20 cellular contexts compared by ENCODE assay signal in genomic region chr6:163290545-163291274, GRCh38.
DNase-seq lines count a peak whose midpoint lies in the region; ATAC-seq, FAIRE-seq and TF ChIP-seq lines count a peak whose summit lies in the region.
"Had no signal": no experiment of that assay in that cellular context is flagged by ENCODE, and none has a peak within 500 bp of the region (broad histone marks: within the 10 kb centered on the region; RNA-seq: fewer than 3 reads in every experiment).

No MANE protein-coding gene starts in this region.

- CTCF ChIA-PET in K562 (lab: Yijun Ruan, JAX; ENCODE audit: low intra/inter-chr PET ratio): interaction anchor here (0.6 kb wide), 1 partner anchor 23 kb away, joined by 3 read pairs; no protein-coding TSS in a partner anchor

- H2AK5ac ChIP-seq in mesendoderm (ENCODE audit: low read length): no peak overlapping the region

- no peak overlapping the region for H3K56ac ChIP-seq in mesendoderm (ENCODE audit: low read length)

- H2BK15ac ChIP-seq in mesendoderm (replicated peaks; ENCODE audit: low read depth): no peak overlapping the region

- no peak overlapping the region for H4K8ac ChIP-seq in mesendoderm (ENCODE audit: low read depth, low read length)

- POLR2A ChIA-PET in K562 (lab: Yijun Ruan, JAX): interaction anchor here (0.8 kb wide), 1 partner anchor 8 kb away, joined by 3 read pairs; no protein-coding TSS in a partner anchor

- H3K4me3 ChIP-seq in heart right ventricle (no peak overlapping the region), GM23338 (no peak overlapping the region), K562 (no peak overlapping the region), gastrocnemius medialis (peak overlapping the region in 3 of 4 donors; percentile 16 to 19 (median 17)), mesendoderm (ENCODE audit: low read length) (no peak overlapping the region), brain microvascular endothelial cell (ENCODE audit: low read depth, low read length) (no peak overlapping the region), tibial nerve (no peak overlapping the region)

- no peak overlapping the region for H2BK120ac ChIP-seq in mesendoderm (ENCODE audit: low read depth, low read length)

- no TSS peak for BruUV-seq in K562 (replicated peaks; lab: Mats Ljungman, UMichigan)

- H3F3A ChIP-seq in GM23338 (replicated peaks; ENCODE audit: low read depth): no peaks in the 10 kb centered on the region

- WGBS in heart right ventricle, 2 donors: 90 to 93% methylated on average over 22 of the region's 22 CpGs
- WGBS in K562 (ENCODE audit: insufficient coverage, low coverage, missing lambda C conversion rate): 1% methylated on average over 22 of the region's 22 CpGs
- WGBS in mesendoderm (ENCODE audit: extremely low coverage, insufficient coverage, low lambda C conversion rate): no CpG with 5 or more reads among the region's 22 CpGs
- 88 to 91% methylated on average over 22 of the region's 22 CpGs for WGBS in tibial nerve, 2 donors

- H4K20me1 ChIP-seq in GM23338 (replicated peaks; ENCODE audit: insufficient read depth) (no peaks in the 10 kb centered on the region), K562 (replicated peaks; ENCODE audit: control insufficient read depth, insufficient read depth, low read length) (no peaks in the 10 kb centered on the region)

- no peaks in the 10 kb centered on the region for H3K9me3 ChIP-seq in heart right ventricle
- no peaks in the 10 kb centered on the region for H3K9me3 ChIP-seq in K562 (replicated peaks; ENCODE audit: control insufficient read depth, insufficient read depth, low read depth, low read length)
- H3K9me3 ChIP-seq in gastrocnemius medialis: no peaks in the 10 kb centered on the region
- H3K9me3 ChIP-seq in tibial nerve: no peaks in the 10 kb centered on the region

- H3K36me3 Mint-ChIP-seq in GM23338 (ENCODE audit: low read depth): no peaks in the 10 kb centered on the region
- H3K36me3 Mint-ChIP-seq: CD4-positive, alpha-beta memory T cell had no signal

- H2AFZ ChIP-seq in GM23338 (peak overlapping the region; percentile 23; the same call in 1 of the 2 replicates), K562 (ENCODE audit: low read depth, low read length) (no peak overlapping the region)

- no peak overlapping the region for H3K4me3 Mint-ChIP-seq in GM23338
- H3K4me3 Mint-ChIP-seq: CD4-positive, alpha-beta memory T cell had no signal

- H3K79me1 ChIP-seq in mesendoderm (ENCODE audit: low read length): no peaks in the 10 kb centered on the region

- H3K18ac ChIP-seq in mesendoderm (ENCODE audit: low read length): no peak overlapping the region

- H3K36me3 ChIP-seq in heart right ventricle (no peaks in the 10 kb centered on the region), GM23338 (ENCODE audit: insufficient read depth) (no peaks in the 10 kb centered on the region), K562 (ENCODE audit: control insufficient read depth, insufficient read depth, low read length) (no peaks in the 10 kb centered on the region), gastrocnemius medialis (no peaks in the 10 kb centered on the region), mesendoderm (ENCODE audit: control insufficient read depth, insufficient read depth, low read length) (no peaks in the 10 kb centered on the region), brain microvascular endothelial cell (replicated peaks) (no peaks in the 10 kb centered on the region), tibial nerve (no peaks in the 10 kb centered on the region)

- H3K4ac ChIP-seq in mesendoderm (ENCODE audit: low read depth, low read length): no peak overlapping the region

- H3K4me2 ChIP-seq in GM23338 (no peak overlapping the region), K562 (ENCODE audit: insufficient read depth, low read length) (no peak overlapping the region), mesendoderm (ENCODE audit: low read length) (no peak overlapping the region)

- 0 out of 3 replicates have a peak, but pooled peaks cover 1% of the 10 kb centered on the region for H3K4me1 Mint-ChIP-seq in GM23338
- H3K4me1 Mint-ChIP-seq: CD4-positive, alpha-beta memory T cell had no signal

- H3K9me1 ChIP-seq in K562 (ENCODE audit: control insufficient read depth, insufficient read depth, low read length): no peaks in the 10 kb centered on the region

- TF ChIP-seq POLR2A in K562 (conservative IDR thresholded peaks at IDR 0.05) (no peak), gastrocnemius medialis (IDR thresholded peaks at IDR 0.05) (no peak), tibial nerve (IDR thresholded peaks at IDR 0.05) (no peak)

- in situ Hi-C loops in K562 (cut with MboI) (no loop called here), gastrocnemius medialis (cut with MboI; ENCODE audit: low sequenced_read_pairs in 4 of 4) (no loop called here), brain microvascular endothelial cell (cut with HindIII; ENCODE audit: low pct_ligation_motif_present, low sequenced_read_pairs) (no loop called here)

- H3K9ac ChIP-seq in K562 (ENCODE audit: insufficient read depth in 1 of 2, low read depth in 2 of 2, low read length in 2 of 2) (no peak overlapping the region), mesendoderm (ENCODE audit: low read length) (no peak overlapping the region)

- DNase-seq in heart right ventricle: no peak
- DNase-seq in left ventricle myocardium superior: no peak
- DNase-seq in GM23338 (ENCODE audit: low spot score): no peak
- DNase-seq in K562 (ENCODE audit: extremely low read depth in 1 of 4, low spot score in 3 of 4): no peak
- peak in 1 of 2 donors; percentile 74 for DNase-seq in gastrocnemius medialis
- DNase-seq in mesendoderm: no peak
- DNase-seq in brain microvascular endothelial cell: no peak
- no peak for DNase-seq in tibial nerve (ENCODE audit: low spot score in 2 of 2)
- DNase-seq: C1 segment of cervical spinal cord; Calu3; CD4-positive, alpha-beta memory T cell; COR-L47; DMS53; DMS79 treated with DMSO at 0.1 percent for 48 hours; GF-D8; H7; HCEC 1CT had no signal

- no peak overlapping the region for H2BK5ac ChIP-seq in mesendoderm (ENCODE audit: low read length)

- H3K9me2 ChIP-seq in GM23338 (ENCODE audit: insufficient read depth): no peaks in the 10 kb centered on the region

- peaks cover 0 to 29% (median 3%) of the 10 kb centered on the region in 9 donors for H3K4me1 ChIP-seq in heart right ventricle
- H3K4me1 ChIP-seq in GM23338 (ENCODE audit: insufficient read depth): no peaks in the 10 kb centered on the region
- peaks cover 0 to 3% of the 10 kb centered on the region in 2 experiments; a peak in 1 of 5 replicates for H3K4me1 ChIP-seq in K562 (replicated peaks in 1 of 2; ENCODE audit: control insufficient read depth in 2 of 2, insufficient read depth in 2 of 2, low read length in 2 of 2)
- H3K4me1 ChIP-seq in gastrocnemius medialis: peaks cover 9 to 13% of the 10 kb centered on the region in 2 donors
- H3K4me1 ChIP-seq in mesendoderm (ENCODE audit: control insufficient read depth, low read depth, low read length): no peaks in the 10 kb centered on the region
- H3K4me1 ChIP-seq in tibial nerve: no peaks in the 10 kb centered on the region

- TF ChIP-seq EP300 in K562 (IDR thresholded peaks at IDR 0.05; ENCODE audit: low read length): no peak
- TF ChIP-seq EP300 in tibial nerve (IDR thresholded peaks at IDR 0.05): no peak

- H4K5ac ChIP-seq in mesendoderm (ENCODE audit: low read length): no peak overlapping the region

- H3K79me2 ChIP-seq in GM23338 (replicated peaks; ENCODE audit: insufficient read depth): no peaks in the 10 kb centered on the region
- no peaks in the 10 kb centered on the region for H3K79me2 ChIP-seq in K562 (ENCODE audit: control insufficient read depth, insufficient read depth, low read length)
- H3K79me2 ChIP-seq in mesendoderm (ENCODE audit: control insufficient read depth, insufficient read depth, low read length): no peaks in the 10 kb centered on the region

- H3K27me3 ChIP-seq in heart right ventricle: no peaks in the 10 kb centered on the region
- H3K27me3 ChIP-seq in GM23338 (ENCODE audit: insufficient read depth): no peaks in the 10 kb centered on the region
- H3K27me3 ChIP-seq in K562 (ENCODE audit: control insufficient read depth in 2 of 2, insufficient read depth in 2 of 2, low read length in 2 of 2): peaks cover 44 to 57% of the 10 kb centered on the region in 2 experiments
- no peaks in the 10 kb centered on the region for H3K27me3 ChIP-seq in gastrocnemius medialis
- H3K27me3 ChIP-seq in mesendoderm (ENCODE audit: insufficient read depth, low read length, poor library complexity): no peaks in the 10 kb centered on the region
- no peaks in the 10 kb centered on the region for H3K27me3 ChIP-seq in brain microvascular endothelial cell (replicated peaks)
- H3K27me3 ChIP-seq in tibial nerve: no peaks in the 10 kb centered on the region

- FAIRE-seq in K562 (lab: Jason Lieb, UNC): no peak
- FAIRE-seq: GM12891, GM18507, H1 had no signal

- intact Hi-C loops in heart right ventricle (cut with DNase I): loop anchor here in 2 of 10 donors (10.0 kb wide), 2 partner anchors 76 to 124 kb away; partner anchors contain the start of gene QKI (in 1 of the 2)
- intact Hi-C loops in left ventricle myocardium superior (cut with micrococcal nuclease): no loop called here
- intact Hi-C loops in K562 (cut with micrococcal nuclease): no loop called here
- intact Hi-C loops in gastrocnemius medialis (cut with DNase I; ENCODE audit: low total_unique reads): loop anchor here (2.0 to 5.0 kb wide), 4 partner anchors 48 to 667 kb away; no protein-coding TSS in a partner anchor

- TF ChIP-seq CTCF in heart right ventricle (IDR thresholded peaks at IDR 0.05): no peak
- TF ChIP-seq CTCF in GM23338 (conservative IDR thresholded peaks at IDR 0.05; ENCODE audit: low read depth in 2 of 2): no peak
- TF ChIP-seq CTCF in K562 (IDR thresholded peaks at IDR 0.05 in 2 of 3, conservative IDR thresholded peaks at IDR 0.05 in 1 of 3; ENCODE audit: insufficient read depth in 2 of 3, low read depth in 1 of 3, low read length in 3 of 3): no peak
- no peak for TF ChIP-seq CTCF in gastrocnemius medialis (IDR thresholded peaks at IDR 0.05 in 4 of 5, conservative IDR thresholded peaks at IDR 0.05 in 1 of 5)
- TF ChIP-seq CTCF in brain microvascular endothelial cell (IDR thresholded peaks at IDR 0.05; ENCODE audit: low read depth, low read length, missing control alignments): no peak
- no peak for TF ChIP-seq CTCF in tibial nerve (IDR thresholded peaks at IDR 0.05)

- ATAC-seq in heart right ventricle (no peak), left ventricle myocardium superior (no peak), GM23338 (no peak), K562 (no peak), gastrocnemius medialis (peak; percentile 79 to 84)

- no peak overlapping the region for H3K23ac ChIP-seq in mesendoderm (ENCODE audit: low read length)

- TF ChIP-seq RAD21 in K562 (CRISPR knock-in tag; conservative IDR thresholded peaks at IDR 0.05 in 1 of 2, IDR thresholded peaks at IDR 0.05 in 1 of 2): no peak

- H3K27ac Mint-ChIP-seq in GM23338: no peak overlapping the region
- H3K27ac Mint-ChIP-seq: CD4-positive, alpha-beta memory T cell had no signal

- peaks cover 3% of the 10 kb centered on the region; the same call in 1 of the 3 replicates for H3K9me3 Mint-ChIP-seq in GM23338
- H3K9me3 Mint-ChIP-seq: CD4-positive, alpha-beta memory T cell had no signal

- H3K27ac ChIP-seq in heart right ventricle (peak overlapping the region in 8 of 10 donors; percentile 39 to 89 (median 79)), GM23338 (ENCODE audit: low read depth) (no peak overlapping the region), K562 (ENCODE audit: extremely low read depth, low read depth, low read length) (no peak overlapping the region), gastrocnemius medialis (peak overlapping the region; percentile 81 to 85 (median 84)), mesendoderm (ENCODE audit: low read depth, low read length) (no peak overlapping the region), brain microvascular endothelial cell (no peak overlapping the region), tibial nerve (no peak overlapping the region)

- H3K27me3 Mint-ChIP-seq in GM23338 (ENCODE audit: insufficient read depth, low read depth, poor library complexity): peaks cover 6% of the 10 kb centered on the region

Comparison
In these comparisons a context has a peak if more than half of its experiments do, and no peak if none do; other contexts are left out.
1. ATAC-seq: peak in gastrocnemius medialis (2 of 2); none in heart right ventricle (0 of 8), left ventricle myocardium superior (single experiment), GM23338 (single experiment) and K562 (single experiment).
2. H3K27ac ChIP-seq: peak in heart right ventricle (8 of 10) and gastrocnemius medialis (4 of 4); none in GM23338 (single experiment), K562 (single experiment), mesendoderm (single experiment), brain microvascular endothelial cell (single experiment) and tibial nerve (0 of 4).
3. H3K4me3 ChIP-seq: peak in gastrocnemius medialis (3 of 4); none in heart right ventricle (0 of 10), GM23338 (single experiment), K562 (single experiment), mesendoderm (single experiment), brain microvascular endothelial cell (single experiment) and tibial nerve (0 of 4).